Comparison of ENCODE assay signal across 22 cellular contexts in genomic region chr13:34555988-34556387, GRCh38.
"Had no signal": no experiment of that assay in that cellular context is flagged by ENCODE, and none has a peak within 500 bp of the region (broad histone marks: within the 10 kb centered on the region; RNA-seq: fewer than 3 reads in every experiment).

No MANE protein-coding gene starts in this region.

- DNase-seq: activated CD4-positive, alpha-beta T cell treated with anti-CD3 and anti-CD28 coated beads, Interleukin-2, amount 10 ng/mL, durations not matched to agents 7 days and 5 days; activated CD4-positive, CD25-positive, alpha-beta regulatory T cell; activated CD8-positive, alpha-beta memory T cell treated with anti-CD3 and anti-CD28 coated beads, Interleukin-2, amount 50 U/mL, for 48 hours; activated gamma-delta T cell treated with Interleukin-2 at 50 U/mL for 16 hours; activated T-cell treated with anti-CD3 and anti-CD28 coated beads, Interleukin-2, amount 50 U/mL, for 72 hours; amygdala; brain microvascular endothelial cell; effector memory CD8-positive, alpha-beta T cell; gastrocnemius medialis; nephron progenitor cell; psoas muscle; sigmoid colon; stimulated activated CD4-positive, alpha-beta T cell treated with anti-CD3 and anti-CD28 coated beads, Interleukin-12 subunit alpha, Interleukin-12 subunit beta, amount 100 ng/mL, for 4 hours; stimulated activated CD4-positive, alpha-beta T cell treated with anti-CD3 and anti-CD28 coated beads, Interleukin-2, amount 100 ng/mL, for 24 hours; stomach; SW 1271; testis; upper lobe of right lung had no signal

- H3K27ac ChIP-seq: brain microvascular endothelial cell, epithelial cell of prostate, gastrocnemius medialis, psoas muscle, sigmoid colon, stomach, testis, upper lobe of right lung had no signal

- H3K27ac Mint-ChIP-seq: activated CD4-positive, alpha-beta T cell treated with anti-CD3 and anti-CD28 coated beads, Interleukin-2, amount 10 ng/mL, durations not matched to agents 7 days and 5 days; activated naive CD8-positive, alpha-beta T cell; activated T-cell treated with anti-CD3 and anti-CD28 coated beads, Interleukin-2, amount 50 U/mL, for 72 hours; dendritic cell treated with granulocyte-macrophage colony-stimulating factor and Interleukin-4, amounts not matched to agents 40 ng/mL and 50 ng/mL, for 4 days; effector memory CD8-positive, alpha-beta T cell; memory B cell; nephron progenitor cell had no signal

- H3K4me1 ChIP-seq: gastrocnemius medialis, psoas muscle, sigmoid colon, stomach, testis, upper lobe of right lung had no signal

- ATAC-seq: activated T-cell treated with anti-CD3 and anti-CD28 coated beads, Interleukin-2, amount 50 U/mL, for 72 hours; effector memory CD8-positive, alpha-beta T cell; gastrocnemius medialis; psoas muscle; upper lobe of right lung had no signal

- H3K9me3 Mint-ChIP-seq: nephron progenitor cell had no signal

- H3K4me1 Mint-ChIP-seq: activated CD4-positive, alpha-beta T cell treated with anti-CD3 and anti-CD28 coated beads, Interleukin-2, amount 10 ng/mL, durations not matched to agents 7 days and 5 days; memory B cell had no signal

- H3K36me3 Mint-ChIP-seq: activated naive CD8-positive, alpha-beta T cell; memory B cell had no signal

- H3K27me3 Mint-ChIP-seq: activated CD4-positive, alpha-beta T cell treated with anti-CD3 and anti-CD28 coated beads, Interleukin-2, amount 10 ng/mL, durations not matched to agents 7 days and 5 days; dendritic cell treated with granulocyte-macrophage colony-stimulating factor and Interleukin-4, amounts not matched to agents 40 ng/mL and 50 ng/mL, for 4 days; effector memory CD8-positive, alpha-beta T cell; memory B cell had no signal

- H3K36me3 ChIP-seq: brain microvascular endothelial cell, gastrocnemius medialis, sigmoid colon, stomach, upper lobe of right lung had no signal

- H3K27me3 ChIP-seq: brain microvascular endothelial cell, gastrocnemius medialis, sigmoid colon, stomach, testis, upper lobe of right lung had no signal

- H3K4me3 Mint-ChIP-seq: activated CD4-positive, alpha-beta T cell treated with anti-CD3 and anti-CD28 coated beads, Interleukin-2, amount 10 ng/mL, durations not matched to agents 7 days and 5 days; activated naive CD8-positive, alpha-beta T cell; activated T-cell treated with anti-CD3 and anti-CD28 coated beads, Interleukin-2, amount 50 U/mL, for 72 hours; dendritic cell treated with granulocyte-macrophage colony-stimulating factor and Interleukin-4, amounts not matched to agents 40 ng/mL and 50 ng/mL, for 4 days; effector memory CD8-positive, alpha-beta T cell; memory B cell; nephron progenitor cell had no signal

- H3K9me3 ChIP-seq: gastrocnemius medialis, psoas muscle, sigmoid colon, stomach, testis, upper lobe of right lung had no signal

- H3K4me3 ChIP-seq: gastrocnemius medialis, psoas muscle, sigmoid colon, stomach, testis, upper lobe of right lung had no signal
